ENCODE assay signal across 8 cellular contexts in the genomic region with DNA sequence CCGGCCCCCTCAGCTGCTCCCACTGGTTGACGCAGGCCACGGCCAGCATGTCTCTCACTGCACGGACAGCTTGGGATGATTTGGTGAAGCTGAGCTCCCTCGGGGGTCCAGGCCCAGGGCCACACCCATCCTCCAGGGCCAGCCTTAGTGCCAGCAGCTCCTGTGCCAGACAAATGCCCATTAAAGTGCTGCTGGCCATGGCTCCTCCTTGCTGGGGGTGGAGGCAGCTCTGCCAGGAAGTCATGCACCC. TPM values are rescaled to one million over a fixed set of nuclear protein-coding genes. Genes with fewer than 3 reads are reported as not detected.
DNase-seq lines count a peak whose midpoint lies in the region; FAIRE-seq and TF ChIP-seq lines count a peak whose summit lies in the region.

No MANE protein-coding gene starts in this region.

- H3K9me3 ChIP-seq in keratinocyte (ENCODE audit: control insufficient read depth, low read depth, low read length): no peaks in the 10 kb centered on the region
- H3K9me3 ChIP-seq in suprapubic skin: no peaks in the 10 kb centered on the region

- H3K4me3 Mint-ChIP-seq in T-helper 1 cell treated with Interleukin-12 subunit alpha and Interleukin-12 subunit beta and Interleukin-4 antibody, amounts not matched to agents 30 μg/mL and 1 μg/mL, for 36 hours: peak overlapping the region; percentile 93
- H3K4me3 Mint-ChIP-seq in activated CD4-positive, alpha-beta memory T cell treated with anti-CD3 and anti-CD28 coated beads for 36 hours: peak overlapping the region; percentile 89

- TF ChIP-seq CTCF in keratinocyte (optimal IDR thresholded peaks at IDR 0.05 in 1 of 3, IDR thresholded peaks at IDR 0.05 in 1 of 3, conservative IDR thresholded peaks at IDR 0.05 in 1 of 3; ENCODE audit: extremely low read depth in 1 of 3, insufficient read depth in 2 of 3, low read length in 3 of 3) (no peak), suprapubic skin (IDR thresholded peaks at IDR 0.05) (no peak)

- H3K4me3 ChIP-seq in keratinocyte (ENCODE audit: control insufficient read depth in 2 of 3, extremely low read depth in 1 of 3, insufficient read depth in 2 of 3, low read depth in 1 of 3, low read length in 3 of 3): peak overlapping the region in 1 of 3 experiments; percentile 24
- H3K4me3 ChIP-seq in suprapubic skin: peak overlapping the region; percentile 82

- WGBS in suprapubic skin: 12% methylated on average over 3 of the region's 5 CpGs

- no peaks in the 10 kb centered on the region for H4K20me1 ChIP-seq in keratinocyte (ENCODE audit: control insufficient read depth, extremely low read depth, insufficient read depth, low read length)

- no peaks in the 10 kb centered on the region for H3K9me1 ChIP-seq in keratinocyte (ENCODE audit: control insufficient read depth, extremely low read depth, insufficient read depth, low read length)

- dilution Hi-C loops in keratinocyte (cut with MboI; ENCODE audit: extremely low pct_ligation_motif_present, low sequenced_read_pairs): no loop called here

- H3K9me3 Mint-ChIP-seq in T-helper 1 cell treated with Interleukin-12 subunit alpha and Interleukin-12 subunit beta and Interleukin-4 antibody, amounts not matched to agents 30 μg/mL and 1 μg/mL, for 36 hours: no peaks in the 10 kb centered on the region
- no peaks in the 10 kb centered on the region for H3K9me3 Mint-ChIP-seq in activated CD4-positive, alpha-beta memory T cell treated with anti-CD3 and anti-CD28 coated beads for 36 hours

- peaks cover 7% of the 10 kb centered on the region for H3K36me3 Mint-ChIP-seq in T-helper 1 cell treated with Interleukin-12 subunit alpha and Interleukin-12 subunit beta and Interleukin-4 antibody, amounts not matched to agents 30 μg/mL and 1 μg/mL, for 36 hours (ENCODE audit: low read depth)
- peaks cover 3% of the 10 kb centered on the region for H3K36me3 Mint-ChIP-seq in activated CD4-positive, alpha-beta memory T cell treated with anti-CD3 and anti-CD28 coated beads for 36 hours

- no peak for TF ChIP-seq EP300 in suprapubic skin (IDR thresholded peaks at IDR 0.05)

- peaks cover 32% of the 10 kb centered on the region for H3K4me1 Mint-ChIP-seq in T-helper 1 cell treated with Interleukin-12 subunit alpha and Interleukin-12 subunit beta and Interleukin-4 antibody, amounts not matched to agents 30 μg/mL and 1 μg/mL, for 36 hours (ENCODE audit: low read depth)
- peaks cover 35% of the 10 kb centered on the region for H3K4me1 Mint-ChIP-seq in activated CD4-positive, alpha-beta memory T cell treated with anti-CD3 and anti-CD28 coated beads for 36 hours (ENCODE audit: low read depth)

- H3K79me2 ChIP-seq in keratinocyte (ENCODE audit: control insufficient read depth, insufficient read depth, low read length): no peaks in the 10 kb centered on the region

- peak overlapping the region; percentile 83 for H3K9ac ChIP-seq in keratinocyte (ENCODE audit: control insufficient read depth, extremely low read depth, insufficient read depth, low read length)

- H2AFZ ChIP-seq in keratinocyte (ENCODE audit: control insufficient read depth, low read length): peak overlapping the region; percentile 6

- H3K27ac Mint-ChIP-seq in T-helper 1 cell treated with Interleukin-12 subunit alpha and Interleukin-12 subunit beta and Interleukin-4 antibody, amounts not matched to agents 30 μg/mL and 1 μg/mL, for 36 hours: peak overlapping the region; percentile 96
- peak overlapping the region; percentile 92 for H3K27ac Mint-ChIP-seq in activated CD4-positive, alpha-beta memory T cell treated with anti-CD3 and anti-CD28 coated beads for 36 hours

- H3K27me3 ChIP-seq in keratinocyte (ENCODE audit: control insufficient read depth, extremely low read depth, insufficient read depth, low read length): no peaks in the 10 kb centered on the region
- no peaks in the 10 kb centered on the region for H3K27me3 ChIP-seq in suprapubic skin

- H3K27ac ChIP-seq in keratinocyte (ENCODE audit: control insufficient read depth, insufficient read depth, low read length): peak overlapping the region; percentile 86
- peak overlapping the region; percentile 98 for H3K27ac ChIP-seq in suprapubic skin

- CTCF ChIA-PET in activated CD4-positive, alpha-beta memory T cell treated with anti-CD3 and anti-CD28 coated beads for 36 hours (lab: Charles Lee): interaction anchor here (0.6 to 11.0 kb wide), 19 partner anchors 8 to 130 kb away, joined by 3 to 111 read pairs (median 5); a partner anchor contains a TSS

- H3K4me2 ChIP-seq in keratinocyte (ENCODE audit: control insufficient read depth, extremely low read depth, insufficient read depth, low read depth, low read length): peak overlapping the region; percentile 74

- H3K36me3 ChIP-seq in keratinocyte (ENCODE audit: control insufficient read depth in 2 of 2, extremely low read depth in 1 of 2, insufficient read depth in 2 of 2, low read length in 2 of 2) (no peaks in the 10 kb centered on the region), suprapubic skin (peaks cover 19% of the 10 kb centered on the region)

- H3K27me3 Mint-ChIP-seq in T-helper 1 cell treated with Interleukin-12 subunit alpha and Interleukin-12 subunit beta and Interleukin-4 antibody, amounts not matched to agents 30 μg/mL and 1 μg/mL, for 36 hours (ENCODE audit: low read depth): peaks cover 10% of the 10 kb centered on the region
- H3K27me3 Mint-ChIP-seq in activated CD4-positive, alpha-beta memory T cell treated with anti-CD3 and anti-CD28 coated beads for 36 hours: no peaks in the 10 kb centered on the region

- H3K4me1 ChIP-seq in keratinocyte (ENCODE audit: control insufficient read depth, extremely low read depth, insufficient read depth, low read length): peaks cover 41% of the 10 kb centered on the region
- H3K4me1 ChIP-seq in suprapubic skin: peaks cover 78% of the 10 kb centered on the region

- peak; percentile 44 for FAIRE-seq in keratinocyte (lab: Jason Lieb, UNC)

- no peak for TF ChIP-seq POLR2A in suprapubic skin (IDR thresholded peaks at IDR 0.05)

- DNase-seq in T-helper 1 cell (no peak), keratinocyte (ENCODE audit: low read depth, low spot score) (no peak), suprapubic skin (ENCODE audit: low spot score in 2 of 2) (no peak), MV-4-11 (lab: John Stamatoyannopoulos, UW) (no peak), HPDE6-E6E7 (ENCODE audit: extremely low spot score) (no peak)
- DNase-seq in activated CD4-positive, alpha-beta memory T cell treated with anti-CD3 and anti-CD28 coated beads for 36 hours: no peak
- no peak for DNase-seq in activated CD8-positive, alpha-beta memory T cell treated with anti-CD3 and anti-CD28 coated beads, Interleukin-2, amount 50 U/mL, for 4 hours

- intact Hi-C loops in activated CD4-positive, alpha-beta memory T cell treated with anti-CD3 and anti-CD28 coated beads for 36 hours (cut with micrococcal nuclease): loop anchor here (1.0 to 2.0 kb wide), 3 partner anchors 12 to 21 kb away; a partner anchor contains a TSS

- POLR2A ChIA-PET in activated CD4-positive, alpha-beta memory T cell treated with anti-CD3 and anti-CD28 coated beads for 36 hours (lab: Charles Lee): interaction anchor here (0.6 to 2.8 kb wide), 9 partner anchors 12 to 202 kb away, joined by 3 to 17 read pairs (median 4); a partner anchor contains a TSS

RNA-seq across cellular contexts. Expression of a gene that starts 2.5 kb away (rescaled TPM):
- total RNA-seq in activated CD4-positive, alpha-beta memory T cell treated with anti-CD3 and anti-CD28 coated beads for 36 hours: 10 to 100 TPM; 18.5 to 19.5 TPM
- polyA plus RNA-seq in keratinocyte: 9.4 to 20.7 TPM (median 10.9 TPM) in 3 replicates
- polyA plus RNA-seq in keratinocyte (2011; ENCODE audit: low read depth): 2.0 TPM
- polyA plus RNA-seq in keratinocyte (2011; cell fraction: cytosol; rRNA removed): 9.2 and 15.3 TPM in 2 replicates
- 14.9 and 19.4 TPM in 2 replicates for polyA plus RNA-seq in keratinocyte (2011; cell fraction: nucleus; rRNA removed)
- polyA plus RNA-seq in keratinocyte (2012; ENCODE audit: low replicate concordance): 14.6 and 22.2 TPM in 2 replicates
- polyA minus RNA-seq in keratinocyte: 7.4 to 33.9 TPM (median 11.7 TPM) in 3 replicates
- polyA minus RNA-seq in keratinocyte (2011; cell fraction: cytosol; rRNA and poly(A)+ RNA removed): 24.4 TPM
- polyA minus RNA-seq in keratinocyte (2011; cell fraction: nucleus; rRNA and poly(A)+ RNA removed): 8.6 and 8.8 TPM in 2 replicates
- 10 to 100 TPM; 22.8 to 43.1 (median 27.7) TPM for total RNA-seq in suprapubic skin

RNA-seq across cellular contexts. Expression of a gene that starts 20.7 kb away (rescaled TPM):
- 10 to 100 TPM; 79.1 to 80.6 TPM for total RNA-seq in activated CD4-positive, alpha-beta memory T cell treated with anti-CD3 and anti-CD28 coated beads for 36 hours
- 17.0 to 41.4 TPM (median 23.3 TPM) in 3 replicates for polyA plus RNA-seq in keratinocyte
- 96.6 TPM for polyA plus RNA-seq in keratinocyte (2011; ENCODE audit: low read depth)
- 21.2 and 27.5 TPM in 2 replicates for polyA plus RNA-seq in keratinocyte (2011; cell fraction: cytosol; rRNA removed)
- polyA plus RNA-seq in keratinocyte (2011; cell fraction: nucleus; rRNA removed): 26.9 and 37.0 TPM in 2 replicates
- 66.2 and 117 TPM in 2 replicates for polyA plus RNA-seq in keratinocyte (2012; ENCODE audit: low replicate concordance)
- polyA minus RNA-seq in keratinocyte: 16.5 to 43.8 TPM (median 26.9 TPM) in 3 replicates
- 35.9 TPM for polyA minus RNA-seq in keratinocyte (2011; cell fraction: cytosol; rRNA and poly(A)+ RNA removed)
- polyA minus RNA-seq in keratinocyte (2011; cell fraction: nucleus; rRNA and poly(A)+ RNA removed): 15.3 and 24.4 TPM in 2 replicates
- total RNA-seq in suprapubic skin: 10 to 100 TPM; 64.9 to 99.4 (median 76.9) TPM

RNA-seq across cellular contexts. Expression of a gene that starts 20.9 kb away (rescaled TPM):
- 10 to 100 TPM; 27.5 to 28.2 TPM for total RNA-seq in activated CD4-positive, alpha-beta memory T cell treated with anti-CD3 and anti-CD28 coated beads for 36 hours
- 7.4 to 10.6 TPM (median 7.8 TPM) in 3 replicates for polyA plus RNA-seq in keratinocyte
- polyA plus RNA-seq in keratinocyte (2011; ENCODE audit: low read depth): 2.1 TPM
- polyA plus RNA-seq in keratinocyte (2011; cell fraction: cytosol; rRNA removed): 4.5 and 7.2 TPM in 2 replicates
- polyA plus RNA-seq in keratinocyte (2011; cell fraction: nucleus; rRNA removed): 11.3 and 15.0 TPM in 2 replicates
- 3.9 and 10.1 TPM in 2 replicates for polyA plus RNA-seq in keratinocyte (2012; ENCODE audit: low replicate concordance)
- polyA minus RNA-seq in keratinocyte: 4.5 to 10.1 TPM (median 5.2 TPM) in 3 replicates
- polyA minus RNA-seq in keratinocyte (2011; cell fraction: cytosol; rRNA and poly(A)+ RNA removed): 8.6 TPM
- 7.0 and 9.3 TPM in 2 replicates for polyA minus RNA-seq in keratinocyte (2011; cell fraction: nucleus; rRNA and poly(A)+ RNA removed)
- total RNA-seq in suprapubic skin: 10 to 100 TPM; 22.5 to 44.6 (median 32.1) TPM

RNA-seq across cellular contexts. Expression of a gene that starts 28.8 kb away (rescaled TPM):
- total RNA-seq in activated CD4-positive, alpha-beta memory T cell treated with anti-CD3 and anti-CD28 coated beads for 36 hours: 100 to 1,000 TPM; 108 TPM
- polyA plus RNA-seq in keratinocyte: 25.2 to 33.8 TPM (median 30.0 TPM) in 3 replicates
- polyA plus RNA-seq in keratinocyte (2011; ENCODE audit: low read depth): 55.2 TPM
- polyA plus RNA-seq in keratinocyte (2011; cell fraction: cytosol; rRNA removed): 15.3 and 25.6 TPM in 2 replicates
- polyA plus RNA-seq in keratinocyte (2011; cell fraction: nucleus; rRNA removed): 45.2 and 60.9 TPM in 2 replicates
- 34.2 and 40.5 TPM in 2 replicates for polyA plus RNA-seq in keratinocyte (2012; ENCODE audit: low replicate concordance)
- 9.3 to 94.3 TPM (median 20.0 TPM) in 3 replicates for polyA minus RNA-seq in keratinocyte
- polyA minus RNA-seq in keratinocyte (2011; cell fraction: cytosol; rRNA and poly(A)+ RNA removed): 80.8 TPM
- 17.9 and 24.0 TPM in 2 replicates for polyA minus RNA-seq in keratinocyte (2011; cell fraction: nucleus; rRNA and poly(A)+ RNA removed)
- total RNA-seq in suprapubic skin: 100 to 1,000 TPM in 1 of 4 donors, 10 to 100 TPM in 3; 41.7 to 113 (median 50.2) TPM

RNA-seq across cellular contexts. Expression of a gene that starts 31.7 kb away (rescaled TPM):
- 100 to 1,000 TPM; 135 to 139 TPM for total RNA-seq in activated CD4-positive, alpha-beta memory T cell treated with anti-CD3 and anti-CD28 coated beads for 36 hours
- polyA plus RNA-seq in keratinocyte: 0.25 to 0.79 TPM (median 0.36 TPM) in 3 replicates
- polyA plus RNA-seq in keratinocyte (2011; ENCODE audit: low read depth): 0.55 TPM
- 0.23 and 0.35 TPM in 2 replicates for polyA plus RNA-seq in keratinocyte (2011; cell fraction: cytosol; rRNA removed)
- polyA plus RNA-seq in keratinocyte (2011; cell fraction: nucleus; rRNA removed): 1.0 and 2.1 TPM in 2 replicates
- polyA plus RNA-seq in keratinocyte (2012; ENCODE audit: low replicate concordance): 0.80 and 1.8 TPM in 2 replicates
- 0.56 to 3.9 TPM (median 2.7 TPM) in 3 replicates for polyA minus RNA-seq in keratinocyte
- polyA minus RNA-seq in keratinocyte (2011; cell fraction: cytosol; rRNA and poly(A)+ RNA removed): 1.5 TPM
- 1.1 and 2.3 TPM in 2 replicates for polyA minus RNA-seq in keratinocyte (2011; cell fraction: nucleus; rRNA and poly(A)+ RNA removed)
- 10 to 100 TPM in 1 of 4 donors, 1 to 10 TPM in 3; 5.2 to 21.0 (median 7.2) TPM for total RNA-seq in suprapubic skin
